23 cellular contexts compared by ENCODE assay signal in genomic region chr12:8612629-8613028, GRCh38. TPM values are rescaled to one million over a fixed set of nuclear protein-coding genes. Genes with fewer than 3 reads are reported as not detected.
DNase-seq lines count a peak whose midpoint lies in the region; ATAC-seq and TF ChIP-seq lines count a peak whose summit lies in the region.
"Had no signal": no experiment of that assay in that cellular context is flagged by ENCODE, and none has a peak within 500 bp of the region (broad histone marks: within the 10 kb centered on the region; RNA-seq: fewer than 3 reads in every experiment).

Gene AICDA (minus strand): TSS chr12:8612859. CDS start chr12:8612767, 92 bp downstream.

- peak within 1 kb of the TSS; percentile 28 for H3K4me3 Mint-ChIP-seq in activated B cell treated with CpG ODN at 0.5 μM for 24 hours
- H3K4me3 Mint-ChIP-seq: activated naive CD4-positive, alpha-beta T cell treated with anti-CD3 and anti-CD28 coated beads, Interleukin-2, amount 10 ng/mL, durations not matched to agents 7 days and 5 days had no signal

- no peaks in the 10 kb centered on the region for H4K20me1 ChIP-seq in BLaER1 treated with 17β-estradiol and CSF1 and Interleukin-3, amounts not matched to agents 10 nM and 100 nM

- H3K9me3 Mint-ChIP-seq in activated B cell treated with CpG ODN at 0.5 μM for 24 hours: no peaks in the 10 kb centered on the region
- H3K9me3 Mint-ChIP-seq: activated naive CD4-positive, alpha-beta T cell treated with anti-CD3 and anti-CD28 coated beads, Interleukin-2, amount 10 ng/mL, durations not matched to agents 7 days and 5 days had no signal

- POLR2A ChIA-PET in activated B cell treated with CpG ODN at 0.5 μM for 24 hours (lab: Charles Lee): no interaction called here

- no peaks in the 10 kb centered on the region for H3K27me3 ChIP-seq in BLaER1 treated with 17β-estradiol and CSF1 and Interleukin-3, amounts not matched to agents 10 nM and 100 nM

- no peaks in the 10 kb centered on the region for H3K27me3 Mint-ChIP-seq in activated B cell treated with CpG ODN at 0.5 μM for 24 hours

- ATAC-seq in GM18909 (IDR thresholded peaks at IDR 0.05; ENCODE audit: poor library complexity, unreplicated experiment) (peak; percentile 42), HG02884 (IDR thresholded peaks at IDR 0.05; ENCODE audit: unreplicated experiment) (peak; percentile 39), activated B cell treated with CpG ODN at 0.5 μM for 24 hours (ENCODE audit: low read depth) (no peak), HG02852 (IDR thresholded peaks at IDR 0.05; ENCODE audit: unreplicated experiment) (no peak)
- ATAC-seq: lower lobe of right lung had no signal

- DNase-seq in activated B cell treated with CpG ODN at 0.5 μM for 24 hours: no peak
- DNase-seq in kidney tubule cell (ENCODE audit: low spot score): no peak
- no peak for DNase-seq in cerebellar nuclear complex (lab: John Stamatoyannopoulos, UW)
- no peak for DNase-seq in posterior cingulate gyrus
- DNase-seq: activated CD4-positive, CD25-positive, alpha-beta regulatory T cell treated with anti-CD3 and anti-CD28 coated beads, Interleukin-2, amount 50 U/mL, for 72 hours; activated naive CD4-positive, alpha-beta T cell treated with anti-CD3 and anti-CD28 coated beads, Interleukin-2, amount 10 ng/mL, durations not matched to agents 7 days and 5 days; activated T-cell treated with anti-CD3 and anti-CD28 coated beads, Interleukin-2, amount 50 U/mL, for 48 hours; central memory CD4-positive, alpha-beta T cell; erythroblast; foreskin melanocyte; GM23248; hypothalamus; lower lobe of right lung; NCI-H2107; NCI-H510A; NK-92 treated with Interleukin-12 subunit alpha and Interleukin-12 subunit beta, amount 100 ng/mL, for 24 hours had no signal

- H3K36me3 Mint-ChIP-seq in activated B cell treated with CpG ODN at 0.5 μM for 24 hours (ENCODE audit: low read depth): no peaks in the 10 kb centered on the region
- H3K36me3 Mint-ChIP-seq: activated naive CD4-positive, alpha-beta T cell treated with anti-CD3 and anti-CD28 coated beads, Interleukin-2, amount 10 ng/mL, durations not matched to agents 7 days and 5 days had no signal

- TF ChIP-seq CTCF in activated B cell treated with CpG ODN at 0.5 μM for 24 hours (IDR thresholded peaks at IDR 0.05): no peak

- no peak within 1 kb of the TSS for H3K4me3 ChIP-seq in BLaER1 treated with 17β-estradiol and CSF1 and Interleukin-3, amounts not matched to agents 10 nM and 100 nM
- H3K4me3 ChIP-seq: GM23248, lower lobe of right lung, smooth muscle cell had no signal

- peak within 1 kb of the TSS; percentile 58 to 81 (median 67); a peak in 20 of 22 replicates for H3K4me2 ChIP-seq in BLaER1 treated with 17β-estradiol and CSF1 and Interleukin-3, amounts not matched to agents 10 nM and 100 nM

- peak within 1 kb of the TSS in 5 of 11 experiments; percentile 1 to 46 (median 34); a peak in 2 of 22 replicates for H3K9ac ChIP-seq in BLaER1 treated with 17β-estradiol and CSF1 and Interleukin-3, amounts not matched to agents 10 nM and 100 nM
- H3K9ac ChIP-seq: GM23248 had no signal

- intact Hi-C loops in activated B cell treated with CpG ODN at 0.5 μM for 24 hours (cut with micrococcal nuclease) (no loop called here), posterior cingulate gyrus (cut with DNase I) (no loop called here)

- H3K4me1 ChIP-seq in BLaER1 treated with 17β-estradiol and CSF1 and Interleukin-3, amounts not matched to agents 10 nM and 100 nM: peaks cover 31 to 61% (median 44%) of the 10 kb centered on the region in 10 experiments

- H3K27ac Mint-ChIP-seq in activated B cell treated with CpG ODN at 0.5 μM for 24 hours: no peak within 1 kb of the TSS
- H3K27ac Mint-ChIP-seq: activated naive CD4-positive, alpha-beta T cell treated with anti-CD3 and anti-CD28 coated beads, Interleukin-2, amount 10 ng/mL, durations not matched to agents 7 days and 5 days had no signal

- H3K36me3 ChIP-seq in BLaER1 treated with 17β-estradiol and CSF1 and Interleukin-3, amounts not matched to agents 10 nM and 100 nM: no peaks in the 10 kb centered on the region
- H3K36me3 ChIP-seq: lower lobe of right lung had no signal

- peaks cover 29% of the 10 kb centered on the region for H3K4me1 Mint-ChIP-seq in activated B cell treated with CpG ODN at 0.5 μM for 24 hours

- peak within 1 kb of the TSS in 7 of 11 experiments; percentile 3 to 68 (median 61); a peak in 11 of 22 replicates for H3K27ac ChIP-seq in BLaER1 treated with 17β-estradiol and CSF1 and Interleukin-3, amounts not matched to agents 10 nM and 100 nM
- H3K27ac ChIP-seq: GM23248, lower lobe of right lung had no signal

- H3K9me3 ChIP-seq in BLaER1 treated with 17β-estradiol and CSF1 and Interleukin-3, amounts not matched to agents 10 nM and 100 nM (replicated peaks in 1 of 11): peaks cover 0 to 10% (median 0%) of the 10 kb centered on the region in 11 experiments; a peak in 3 of 22 replicates
- H3K9me3 ChIP-seq: lower lobe of right lung had no signal

- CTCF ChIA-PET in activated B cell treated with CpG ODN at 0.5 μM for 24 hours (lab: Charles Lee): interaction anchor here (1.2 kb wide), 1 partner anchor 68 kb away, joined by 3 read pairs; no protein-coding TSS in a partner anchor

RNA-seq across cellular contexts. Expression of gene AICDA, which starts in this region (rescaled TPM):
- 3.6 and 7.7 TPM in 2 replicates for total RNA-seq in activated B cell treated with CpG ODN at 0.5 μM for 24 hours
- total RNA-seq: GM23248, pulmonary artery endothelial cell, smooth muscle cell, ureter had no signal

Comparison
In these comparisons a context has a peak if more than half of its experiments do, and no peak if none do; other contexts are left out.
1. ATAC-seq: peak in GM18909 (single experiment) and HG02884 (single experiment); none in activated B cell treated with CpG ODN at 0.5 μM for 24 hours (single experiment) and HG02852 (single experiment).